ENCODE assay signal across 34 cellular contexts in genomic region chr1:169750041-169750440, GRCh38. TPM values are rescaled to one million over a fixed set of nuclear protein-coding genes. Genes with fewer than 3 reads are reported as not detected.
"Had no signal": no experiment of that assay in that cellular context is flagged by ENCODE, and none has a peak within 500 bp of the region (broad histone marks: within the 10 kb centered on the region; RNA-seq: fewer than 3 reads in every experiment).

No MANE protein-coding gene starts in this region.

- H3K9me3 Mint-ChIP-seq: naive thymus-derived CD4-positive, alpha-beta T cell; natural killer cell; nephron; neural progenitor cell; stimulated activated memory B cell treated with anti-CD40 and anti-IgM and Interleukin-4, amounts not matched to agents 10 μg/mL and 1 μg/mL and 100 μg/mL, for 72 hours; stimulated activated naive CD8-positive, alpha-beta T cell treated with anti-CD3 and anti-CD28 coated beads, Interleukin-15, amount 100 ng/mL, for 72 hours; type B pancreatic cell had no signal

- H3K9ac ChIP-seq: neural progenitor cell had no signal

- H3K27me3 Mint-ChIP-seq: progenitor cell of endocrine pancreas; stimulated activated naive CD8-positive, alpha-beta T cell treated with anti-CD3 and anti-CD28 coated beads, Interleukin-15, amount 100 ng/mL, for 72 hours; type B pancreatic cell had no signal

- DNase-seq: naive thymus-derived CD4-positive, alpha-beta T cell; natural killer cell; occipital lobe; pancreas; posterior cingulate gyrus; psoas muscle; right cardiac atrium; spleen; stimulated activated CD4-positive, alpha-beta T cell treated with anti-CD3 and anti-CD28 coated beads, Interleukin-12 subunit alpha, Interleukin-12 subunit beta, amount 100 ng/mL, for 4 hours; stimulated activated CD4-positive, alpha-beta T cell treated with anti-CD3 and anti-CD28 coated beads, Interleukin-1b, Interleukin-23, amount 100 ng/mL, for 48 hours; stimulated activated CD4-positive, alpha-beta T cell treated with anti-CD3 and anti-CD28 coated beads, Interleukin-4, amount 100 ng/mL, for 1 hour; stimulated activated CD4-positive, alpha-beta T cell treated with anti-CD3 and anti-CD28 coated beads, Interleukin-4, amount 100 ng/mL, for 4 hours; stimulated activated CD8-positive, alpha-beta memory T cell treated with anti-CD3 and anti-CD28 coated beads, Interleukin-4, amount 100 ng/mL, for 48 hours; stimulated activated naive CD4-positive, alpha-beta T cell; stimulated activated naive CD8-positive, alpha-beta T cell treated with anti-CD3 and anti-CD28 coated beads, Interleukin-15, amount 100 ng/mL, for 72 hours; stimulated activated naive CD8-positive, alpha-beta T cell treated with anti-CD3 and anti-CD28 coated beads, Interleukin-15, Interleukin-2, amounts not matched to agents 100 U/mL and 50 U/mL, for 24 hours; substantia nigra; testis; tibial artery; transverse colon; upper lobe of right lung; uterus had no signal

- H3K36me3 Mint-ChIP-seq: naive thymus-derived CD4-positive, alpha-beta T cell; natural killer cell; neural progenitor cell; stimulated activated memory B cell treated with anti-CD40 and anti-IgM and Interleukin-4, amounts not matched to agents 10 μg/mL and 1 μg/mL and 100 μg/mL, for 72 hours; type B pancreatic cell had no signal

- H3K4me3 ChIP-seq: neural progenitor cell, pancreas, psoas muscle, skin epidermis, smooth muscle cell, spleen, suprapubic skin, testis, tibial artery, transverse colon, upper lobe of right lung, uterus had no signal

- H3K4me2 ChIP-seq: neural progenitor cell had no signal

- H3K36me3 ChIP-seq: neural progenitor cell, pancreas, spleen, suprapubic skin, tibial artery, transverse colon, upper lobe of right lung, uterus had no signal

- H3K27ac Mint-ChIP-seq: naive thymus-derived CD4-positive, alpha-beta T cell; natural killer cell; nephron; neural progenitor cell; progenitor cell of endocrine pancreas; stimulated activated memory B cell treated with anti-CD40 and anti-IgM and Interleukin-4, amounts not matched to agents 10 μg/mL and 1 μg/mL and 100 μg/mL, for 72 hours; stimulated activated naive CD8-positive, alpha-beta T cell treated with anti-CD3 and anti-CD28 coated beads, Interleukin-15, amount 100 ng/mL, for 72 hours; type B pancreatic cell had no signal

- H3K4me1 Mint-ChIP-seq: naive thymus-derived CD4-positive, alpha-beta T cell; natural killer cell; neural progenitor cell; stimulated activated memory B cell treated with anti-CD40 and anti-IgM and Interleukin-4, amounts not matched to agents 10 μg/mL and 1 μg/mL and 100 μg/mL, for 72 hours; stimulated activated naive CD8-positive, alpha-beta T cell treated with anti-CD3 and anti-CD28 coated beads, Interleukin-15, amount 100 ng/mL, for 72 hours had no signal

- H3K4me1 ChIP-seq: pancreas, psoas muscle, spleen, suprapubic skin, tibial artery, transverse colon, upper lobe of right lung, uterus had no signal

- H2AFZ ChIP-seq: neural progenitor cell had no signal

- ATAC-seq: naive thymus-derived CD4-positive, alpha-beta T cell; natural killer cell; pancreas; psoas muscle; right cardiac atrium; sciatic nerve; stimulated activated memory B cell treated with anti-CD40 and anti-IgM and Interleukin-4, amounts not matched to agents 10 μg/mL and 1 μg/mL and 100 μg/mL, for 72 hours; stimulated activated naive CD8-positive, alpha-beta T cell treated with anti-CD3 and anti-CD28 coated beads, Interleukin-15, amount 100 ng/mL, for 72 hours; stimulated activated naive CD8-positive, alpha-beta T cell treated with anti-CD3 and anti-CD28 coated beads, Interleukin-15, Interleukin-2, amounts not matched to agents 100 U/mL and 50 U/mL, for 24 hours; upper lobe of right lung had no signal

- H3K27me3 ChIP-seq: neural progenitor cell, pancreas, testis, tibial artery, transverse colon, upper lobe of right lung, uterus had no signal

- H3K9me3 ChIP-seq: pancreas, psoas muscle, spleen, suprapubic skin, testis, tibial artery, transverse colon, upper lobe of right lung, uterus had no signal

- H3K27ac ChIP-seq: neural progenitor cell, pancreas, psoas muscle, skin epidermis, spleen, suprapubic skin, testis, tibial artery, transverse colon, upper lobe of right lung, uterus had no signal

- H3K4me3 Mint-ChIP-seq: naive thymus-derived CD4-positive, alpha-beta T cell; natural killer cell; nephron; neural progenitor cell; stimulated activated memory B cell treated with anti-CD40 and anti-IgM and Interleukin-4, amounts not matched to agents 10 μg/mL and 1 μg/mL and 100 μg/mL, for 72 hours; stimulated activated naive CD8-positive, alpha-beta T cell treated with anti-CD3 and anti-CD28 coated beads, Interleukin-15, amount 100 ng/mL, for 72 hours; type B pancreatic cell had no signal

- FAIRE-seq: pancreas had no signal

RNA-seq across cellular contexts. Expression of gene SELE, which starts 16.2 kb away (rescaled TPM):
- total RNA-seq: naive thymus-derived CD4-positive, alpha-beta T cell; natural killer cell; osteocyte; progenitor cell of endocrine pancreas; renal cortical epithelial cell; smooth muscle cell had no signal
- polyA plus RNA-seq: naive thymus-derived CD4-positive, alpha-beta T cell; neural cell had no signal

RNA-seq across cellular contexts. Expression of gene SELL, which starts 38.6 kb away (rescaled TPM):
- total RNA-seq: osteocyte had no signal
- polyA plus RNA-seq: neural cell had no signal
